Comparison of ENCODE assay signal across 1 cellular context in the genomic region with DNA sequence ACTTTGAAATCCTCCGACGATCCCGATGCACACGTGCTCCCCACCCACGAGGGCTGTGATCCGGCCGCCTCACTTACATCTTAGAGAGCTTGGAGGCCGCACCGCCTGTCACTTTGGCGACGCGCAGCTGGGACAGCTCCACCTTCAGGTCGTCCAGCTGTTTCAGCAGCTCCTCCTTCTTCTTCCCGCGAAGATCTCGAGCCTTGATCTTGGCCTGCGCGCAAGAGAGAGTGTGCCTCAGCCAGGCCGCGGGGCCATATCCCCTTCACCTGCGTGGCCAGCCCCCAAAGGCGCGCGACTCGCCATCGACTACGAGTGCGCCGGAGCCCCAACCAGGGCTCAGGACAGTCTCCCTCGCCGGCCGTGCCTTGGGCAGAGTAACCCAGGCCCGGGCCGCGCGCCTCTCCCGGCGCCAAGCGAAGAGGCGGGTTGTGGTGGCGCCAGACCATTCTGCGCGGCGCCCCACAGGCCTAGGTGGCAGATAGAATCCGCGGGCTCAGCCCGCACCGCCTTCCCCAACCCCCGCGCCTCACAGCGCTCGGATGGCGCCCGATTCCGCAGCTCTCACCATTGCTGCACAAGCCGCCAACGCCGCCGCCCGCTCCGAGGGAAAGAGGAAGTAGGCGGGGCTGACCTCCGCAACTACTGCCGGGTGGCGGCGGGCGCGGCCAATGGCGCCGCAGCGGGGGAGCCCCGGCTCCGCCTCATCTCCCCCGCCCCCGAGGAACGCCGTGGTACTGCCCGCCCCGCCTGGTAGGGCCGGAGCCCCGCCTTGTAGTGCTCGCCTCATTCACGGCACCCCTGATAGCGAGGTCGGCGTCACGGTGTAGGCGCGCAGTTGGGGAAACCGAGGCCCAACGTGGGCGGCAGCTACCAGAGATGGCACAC.
TF ChIP-seq lines count a peak whose summit lies in the region.

A gene (plus strand): TSS at position 789 of the 888 bp plus-strand sequence. CDS start 7,161 bp downstream, outside the sequence.
A gene (minus strand): TSS at position 616 of the 888 bp plus-strand sequence. CDS start 45 bp downstream, at position 571.

TF ChIP-seq in K562, 482 proteins besides CTCF, POLR2A, EP300 and RAD21 (continued from another document and continues in another):
- TF ChIP-seq, protein P1, sequence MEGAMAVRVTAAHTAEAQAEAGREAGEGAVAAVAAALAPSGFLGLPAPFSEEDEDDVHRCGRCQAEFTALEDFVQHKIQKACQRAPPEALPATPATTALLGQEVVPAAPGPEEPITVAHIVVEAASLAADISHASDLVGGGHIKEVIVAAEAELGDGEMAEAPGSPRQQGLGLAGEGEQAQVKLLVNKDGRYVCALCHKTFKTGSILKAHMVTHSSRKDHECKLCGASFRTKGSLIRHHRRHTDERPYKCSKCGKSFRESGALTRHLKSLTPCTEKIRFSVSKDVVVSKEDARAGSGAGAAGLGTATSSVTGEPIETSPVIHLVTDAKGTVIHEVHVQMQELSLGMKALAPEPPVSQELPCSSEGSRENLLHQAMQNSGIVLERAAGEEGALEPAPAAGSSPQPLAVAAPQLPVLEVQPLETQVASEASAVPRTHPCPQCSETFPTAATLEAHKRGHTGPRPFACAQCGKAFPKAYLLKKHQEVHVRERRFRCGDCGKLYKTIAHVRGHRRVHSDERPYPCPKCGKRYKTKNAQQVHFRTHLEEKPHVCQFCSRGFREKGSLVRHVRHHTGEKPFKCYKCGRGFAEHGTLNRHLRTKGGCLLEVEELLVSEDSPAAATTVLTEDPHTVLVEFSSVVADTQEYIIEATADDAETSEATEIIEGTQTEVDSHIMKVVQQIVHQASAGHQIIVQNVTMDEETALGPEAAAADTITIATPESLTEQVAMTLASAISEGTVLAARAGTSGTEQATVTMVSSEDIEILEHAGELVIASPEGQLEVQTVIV (CRISPR knock-in tag; IDR thresholded peaks at IDR 0.05; ENCODE audit: borderline replicate concordance): no peak
- TF ChIP-seq ZNF41 (CRISPR knock-in tag; conservative IDR thresholded peaks at IDR 0.05) (no peak), MTA1 (IDR thresholded peaks at IDR 0.05; ENCODE audit: borderline replicate concordance) (no peak), POLR2AphosphoS5 (IDR thresholded peaks at IDR 0.05; ENCODE audit: control insufficient read depth, insufficient read depth, low read depth, low read length) (peak; percentile 93), SRSF1 (IDR thresholded peaks at IDR 0.05; ENCODE audit: low read depth, low read length) (peak; percentile 87), ZNF121 (CRISPR knock-in tag; conservative IDR thresholded peaks at IDR 0.05) (no peak), FIP1L1 (IDR thresholded peaks at IDR 0.05; ENCODE audit: low read depth, low read length, poor library complexity, severe bottlenecking) (peak; percentile 92), ZNF217 (CRISPR knock-in tag; IDR thresholded peaks at IDR 0.05) (no peak), U2AF1 (optimal IDR thresholded peaks at IDR 0.05; ENCODE audit: low read depth, low read length) (peak; percentile 96), FOXK1 (CRISPR knock-in tag; IDR thresholded peaks at IDR 0.05; ENCODE audit: borderline replicate concordance) (peak; percentile 67; the same call in 1 of the 2 replicates), KDM5B (IDR thresholded peaks at IDR 0.05; ENCODE audit: insufficient replicate concordance, low read depth, low read length) (peak; percentile 89), MYC (IDR thresholded peaks at IDR 0.05; ENCODE audit: low read depth, low read length) (peak; percentile 96), MYC (CRISPR knock-in tag; IDR thresholded peaks at IDR 0.05; ENCODE audit: borderline replicate concordance, low read depth) (peak; percentile 99), ZKSCAN1 (IDR thresholded peaks at IDR 0.05; ENCODE audit: low read depth, low read length) (no peak), GTF2E2 (tag; IDR thresholded peaks at IDR 0.05) (peak; percentile 94), ZBED1 (IDR thresholded peaks at IDR 0.05) (no peak), ZNF717 (CRISPR knock-in tag; IDR thresholded peaks at IDR 0.05) (no peak), MAZ (CRISPR knock-in tag; conservative IDR thresholded peaks at IDR 0.05 in 1 of 2, IDR thresholded peaks at IDR 0.05 in 1 of 2) (peak; percentile 93 to 94), ZNF232 (CRISPR knock-in tag; IDR thresholded peaks at IDR 0.05) (no peak), ATF1 (CRISPR knock-in tag; IDR thresholded peaks at IDR 0.05) (no peak), ATF1 (tag; IDR thresholded peaks at IDR 0.05) (peak; percentile 86; the same call in 1 of the 2 replicates), STAT5A (IDR thresholded peaks at IDR 0.05; ENCODE audit: borderline replicate concordance, low read length) (no peak), OTX1 (CRISPR knock-in tag; IDR thresholded peaks at IDR 0.05) (no peak), GABPA (tag; conservative IDR thresholded peaks at IDR 0.05; ENCODE audit: low read depth) (no peak), SRF (CRISPR knock-in tag; IDR thresholded peaks at IDR 0.05) (no peak; a peak in 1 of 4 replicates), CREM (IDR thresholded peaks at IDR 0.05; ENCODE audit: low read depth) (peak; percentile 63), BMI1 (IDR thresholded peaks at IDR 0.05; ENCODE audit: low read length) (no peak), PRMT5 (CRISPR knock-in tag; IDR thresholded peaks at IDR 0.05) (no peak)
- TF ChIP-seq, protein P2, sequence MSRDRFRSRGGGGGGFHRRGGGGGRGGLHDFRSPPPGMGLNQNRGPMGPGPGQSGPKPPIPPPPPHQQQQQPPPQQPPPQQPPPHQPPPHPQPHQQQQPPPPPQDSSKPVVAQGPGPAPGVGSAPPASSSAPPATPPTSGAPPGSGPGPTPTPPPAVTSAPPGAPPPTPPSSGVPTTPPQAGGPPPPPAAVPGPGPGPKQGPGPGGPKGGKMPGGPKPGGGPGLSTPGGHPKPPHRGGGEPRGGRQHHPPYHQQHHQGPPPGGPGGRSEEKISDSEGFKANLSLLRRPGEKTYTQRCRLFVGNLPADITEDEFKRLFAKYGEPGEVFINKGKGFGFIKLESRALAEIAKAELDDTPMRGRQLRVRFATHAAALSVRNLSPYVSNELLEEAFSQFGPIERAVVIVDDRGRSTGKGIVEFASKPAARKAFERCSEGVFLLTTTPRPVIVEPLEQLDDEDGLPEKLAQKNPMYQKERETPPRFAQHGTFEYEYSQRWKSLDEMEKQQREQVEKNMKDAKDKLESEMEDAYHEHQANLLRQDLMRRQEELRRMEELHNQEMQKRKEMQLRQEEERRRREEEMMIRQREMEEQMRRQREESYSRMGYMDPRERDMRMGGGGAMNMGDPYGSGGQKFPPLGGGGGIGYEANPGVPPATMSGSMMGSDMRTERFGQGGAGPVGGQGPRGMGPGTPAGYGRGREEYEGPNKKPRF (IDR thresholded peaks at IDR 0.05; ENCODE audit: low read depth, low read length): no peak
- TF ChIP-seq, protein P3, sequence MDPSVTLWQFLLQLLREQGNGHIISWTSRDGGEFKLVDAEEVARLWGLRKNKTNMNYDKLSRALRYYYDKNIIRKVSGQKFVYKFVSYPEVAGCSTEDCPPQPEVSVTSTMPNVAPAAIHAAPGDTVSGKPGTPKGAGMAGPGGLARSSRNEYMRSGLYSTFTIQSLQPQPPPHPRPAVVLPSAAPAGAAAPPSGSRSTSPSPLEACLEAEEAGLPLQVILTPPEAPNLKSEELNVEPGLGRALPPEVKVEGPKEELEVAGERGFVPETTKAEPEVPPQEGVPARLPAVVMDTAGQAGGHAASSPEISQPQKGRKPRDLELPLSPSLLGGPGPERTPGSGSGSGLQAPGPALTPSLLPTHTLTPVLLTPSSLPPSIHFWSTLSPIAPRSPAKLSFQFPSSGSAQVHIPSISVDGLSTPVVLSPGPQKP (CRISPR knock-in tag; IDR thresholded peaks at IDR 0.05): no peak
- TF ChIP-seq, protein P4, sequence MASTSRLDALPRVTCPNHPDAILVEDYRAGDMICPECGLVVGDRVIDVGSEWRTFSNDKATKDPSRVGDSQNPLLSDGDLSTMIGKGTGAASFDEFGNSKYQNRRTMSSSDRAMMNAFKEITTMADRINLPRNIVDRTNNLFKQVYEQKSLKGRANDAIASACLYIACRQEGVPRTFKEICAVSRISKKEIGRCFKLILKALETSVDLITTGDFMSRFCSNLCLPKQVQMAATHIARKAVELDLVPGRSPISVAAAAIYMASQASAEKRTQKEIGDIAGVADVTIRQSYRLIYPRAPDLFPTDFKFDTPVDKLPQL (IDR thresholded peaks at IDR 0.05; ENCODE audit: extremely low read depth, insufficient read length): no peak
- TF ChIP-seq, protein P5, sequence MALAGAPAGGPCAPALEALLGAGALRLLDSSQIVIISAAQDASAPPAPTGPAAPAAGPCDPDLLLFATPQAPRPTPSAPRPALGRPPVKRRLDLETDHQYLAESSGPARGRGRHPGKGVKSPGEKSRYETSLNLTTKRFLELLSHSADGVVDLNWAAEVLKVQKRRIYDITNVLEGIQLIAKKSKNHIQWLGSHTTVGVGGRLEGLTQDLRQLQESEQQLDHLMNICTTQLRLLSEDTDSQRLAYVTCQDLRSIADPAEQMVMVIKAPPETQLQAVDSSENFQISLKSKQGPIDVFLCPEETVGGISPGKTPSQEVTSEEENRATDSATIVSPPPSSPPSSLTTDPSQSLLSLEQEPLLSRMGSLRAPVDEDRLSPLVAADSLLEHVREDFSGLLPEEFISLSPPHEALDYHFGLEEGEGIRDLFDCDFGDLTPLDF (CRISPR knock-in tag; IDR thresholded peaks at IDR 0.05): no peak; the same call in 1 of the 2 replicates
- TF ChIP-seq, protein P6, sequence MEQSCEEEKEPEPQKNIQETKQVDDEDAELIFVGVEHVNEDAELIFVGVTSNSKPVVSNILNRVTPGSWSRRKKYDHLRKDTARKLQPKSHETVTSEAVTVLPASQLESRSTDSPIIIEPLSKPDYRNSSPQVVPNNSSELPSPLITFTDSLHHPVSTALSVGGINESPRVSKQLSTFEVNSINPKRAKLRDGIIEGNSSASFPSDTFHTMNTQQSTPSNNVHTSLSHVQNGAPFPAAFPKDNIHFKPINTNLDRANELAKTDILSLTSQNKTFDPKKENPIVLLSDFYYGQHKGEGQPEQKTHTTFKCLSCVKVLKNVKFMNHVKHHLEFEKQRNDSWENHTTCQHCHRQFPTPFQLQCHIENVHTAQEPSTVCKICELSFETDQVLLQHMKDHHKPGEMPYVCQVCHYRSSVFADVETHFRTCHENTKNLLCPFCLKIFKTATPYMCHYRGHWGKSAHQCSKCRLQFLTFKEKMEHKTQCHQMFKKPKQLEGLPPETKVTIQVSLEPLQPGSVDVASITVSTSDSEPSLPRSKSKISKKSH (CRISPR knock-in tag; IDR thresholded peaks at IDR 0.05): no peak
- TF ChIP-seq, protein P7, sequence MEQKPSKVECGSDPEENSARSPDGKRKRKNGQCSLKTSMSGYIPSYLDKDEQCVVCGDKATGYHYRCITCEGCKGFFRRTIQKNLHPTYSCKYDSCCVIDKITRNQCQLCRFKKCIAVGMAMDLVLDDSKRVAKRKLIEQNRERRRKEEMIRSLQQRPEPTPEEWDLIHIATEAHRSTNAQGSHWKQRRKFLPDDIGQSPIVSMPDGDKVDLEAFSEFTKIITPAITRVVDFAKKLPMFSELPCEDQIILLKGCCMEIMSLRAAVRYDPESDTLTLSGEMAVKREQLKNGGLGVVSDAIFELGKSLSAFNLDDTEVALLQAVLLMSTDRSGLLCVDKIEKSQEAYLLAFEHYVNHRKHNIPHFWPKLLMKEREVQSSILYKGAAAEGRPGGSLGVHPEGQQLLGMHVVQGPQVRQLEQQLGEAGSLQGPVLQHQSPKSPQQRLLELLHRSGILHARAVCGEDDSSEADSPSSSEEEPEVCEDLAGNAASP (IDR thresholded peaks at IDR 0.05): no peak
- TF ChIP-seq, protein P8, sequence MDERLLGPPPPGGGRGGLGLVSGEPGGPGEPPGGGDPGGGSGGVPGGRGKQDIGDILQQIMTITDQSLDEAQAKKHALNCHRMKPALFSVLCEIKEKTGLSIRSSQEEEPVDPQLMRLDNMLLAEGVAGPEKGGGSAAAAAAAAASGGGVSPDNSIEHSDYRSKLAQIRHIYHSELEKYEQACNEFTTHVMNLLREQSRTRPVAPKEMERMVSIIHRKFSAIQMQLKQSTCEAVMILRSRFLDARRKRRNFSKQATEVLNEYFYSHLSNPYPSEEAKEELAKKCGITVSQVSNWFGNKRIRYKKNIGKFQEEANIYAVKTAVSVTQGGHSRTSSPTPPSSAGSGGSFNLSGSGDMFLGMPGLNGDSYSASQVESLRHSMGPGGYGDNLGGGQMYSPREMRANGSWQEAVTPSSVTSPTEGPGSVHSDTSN (CRISPR knock-in tag; IDR thresholded peaks at IDR 0.05; ENCODE audit: low read depth): no peak
- TF ChIP-seq, protein P8 (tag; conservative IDR thresholded peaks at IDR 0.05; ENCODE audit: low read depth): peak; percentile 36; the same call in 1 of the 2 replicates
- TF ChIP-seq, protein P9, sequence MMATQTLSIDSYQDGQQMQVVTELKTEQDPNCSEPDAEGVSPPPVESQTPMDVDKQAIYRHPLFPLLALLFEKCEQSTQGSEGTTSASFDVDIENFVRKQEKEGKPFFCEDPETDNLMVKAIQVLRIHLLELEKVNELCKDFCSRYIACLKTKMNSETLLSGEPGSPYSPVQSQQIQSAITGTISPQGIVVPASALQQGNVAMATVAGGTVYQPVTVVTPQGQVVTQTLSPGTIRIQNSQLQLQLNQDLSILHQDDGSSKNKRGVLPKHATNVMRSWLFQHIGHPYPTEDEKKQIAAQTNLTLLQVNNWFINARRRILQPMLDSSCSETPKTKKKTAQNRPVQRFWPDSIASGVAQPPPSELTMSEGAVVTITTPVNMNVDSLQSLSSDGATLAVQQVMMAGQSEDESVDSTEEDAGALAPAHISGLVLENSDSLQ (IDR thresholded peaks at IDR 0.05): peak; percentile 40
- TF ChIP-seq, protein P10, sequence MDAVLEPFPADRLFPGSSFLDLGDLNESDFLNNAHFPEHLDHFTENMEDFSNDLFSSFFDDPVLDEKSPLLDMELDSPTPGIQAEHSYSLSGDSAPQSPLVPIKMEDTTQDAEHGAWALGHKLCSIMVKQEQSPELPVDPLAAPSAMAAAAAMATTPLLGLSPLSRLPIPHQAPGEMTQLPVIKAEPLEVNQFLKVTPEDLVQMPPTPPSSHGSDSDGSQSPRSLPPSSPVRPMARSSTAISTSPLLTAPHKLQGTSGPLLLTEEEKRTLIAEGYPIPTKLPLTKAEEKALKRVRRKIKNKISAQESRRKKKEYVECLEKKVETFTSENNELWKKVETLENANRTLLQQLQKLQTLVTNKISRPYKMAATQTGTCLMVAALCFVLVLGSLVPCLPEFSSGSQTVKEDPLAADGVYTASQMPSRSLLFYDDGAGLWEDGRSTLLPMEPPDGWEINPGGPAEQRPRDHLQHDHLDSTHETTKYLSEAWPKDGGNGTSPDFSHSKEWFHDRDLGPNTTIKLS (IDR thresholded peaks at IDR 0.05; ENCODE audit: borderline replicate concordance, low read depth): peak; percentile 58
- TF ChIP-seq, protein P11, sequence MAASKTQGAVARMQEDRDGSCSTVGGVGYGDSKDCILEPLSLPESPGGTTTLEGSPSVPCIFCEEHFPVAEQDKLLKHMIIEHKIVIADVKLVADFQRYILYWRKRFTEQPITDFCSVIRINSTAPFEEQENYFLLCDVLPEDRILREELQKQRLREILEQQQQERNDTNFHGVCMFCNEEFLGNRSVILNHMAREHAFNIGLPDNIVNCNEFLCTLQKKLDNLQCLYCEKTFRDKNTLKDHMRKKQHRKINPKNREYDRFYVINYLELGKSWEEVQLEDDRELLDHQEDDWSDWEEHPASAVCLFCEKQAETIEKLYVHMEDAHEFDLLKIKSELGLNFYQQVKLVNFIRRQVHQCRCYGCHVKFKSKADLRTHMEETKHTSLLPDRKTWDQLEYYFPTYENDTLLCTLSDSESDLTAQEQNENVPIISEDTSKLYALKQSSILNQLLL (CRISPR knock-in tag; IDR thresholded peaks at IDR 0.05; ENCODE audit: borderline replicate concordance): no peak
